14 cellular contexts compared by ENCODE assay signal in the genomic region with DNA sequence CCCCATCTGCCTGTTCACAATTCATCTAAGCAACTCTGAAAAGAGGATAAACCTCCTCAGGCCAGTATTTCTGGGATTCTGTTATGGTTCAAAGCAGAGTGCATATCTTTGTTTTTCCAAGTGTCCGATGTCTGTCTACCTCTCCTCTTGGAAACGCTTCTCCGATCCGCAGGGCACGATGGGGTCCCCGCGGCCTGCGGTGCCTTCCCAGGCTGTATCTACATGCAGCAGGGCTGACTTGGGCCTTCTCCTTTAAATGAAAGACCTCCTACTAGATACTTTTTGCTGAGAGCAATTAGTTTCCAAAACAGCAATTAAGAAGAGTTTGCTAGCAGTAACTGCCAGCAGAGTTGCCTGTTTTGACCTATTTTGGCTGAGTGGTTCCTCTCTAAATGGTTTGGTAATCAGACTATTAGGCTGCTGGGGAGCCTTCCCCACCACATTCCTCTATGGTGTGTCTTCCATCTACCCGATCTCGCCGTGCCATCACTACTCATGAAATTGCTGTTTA. TPM values are rescaled to one million over a fixed set of nuclear protein-coding genes. Genes with fewer than 3 reads are reported as not detected.
A peak's percentile ranks its signal among the peaks of the same experiment; 100 is the strongest.
DNase-seq lines count a peak whose midpoint lies in the region; ATAC-seq, FAIRE-seq and TF ChIP-seq lines count a peak whose summit lies in the region.
"Had no signal": no experiment of that assay in that cellular context is flagged by ENCODE, and none has a peak within 500 bp of the region (broad histone marks: within the 10 kb centered on the region; RNA-seq: fewer than 3 reads in every experiment).

No MANE protein-coding gene starts in this region.

- TF ChIP-seq POLR2A in suprapubic skin (IDR thresholded peaks at IDR 0.05), result no peak

- H3K9ac ChIP-seq in kidney (ENCODE audit: low read length in 2 of 2), result peak overlapping the region in 1 of 2 donors; percentile 57

- H3K27ac ChIP-seq in ascending aorta, result peak overlapping the region; percentile 95 to 96
- H3K27ac ChIP-seq in kidney (ENCODE audit: low read depth in 2 of 2, low read length in 2 of 2), result peak overlapping the region; percentile 58 to 64
- no peak overlapping the region for H3K27ac ChIP-seq in suprapubic skin

- H3K27me3 ChIP-seq in ascending aorta (no peaks in the 10 kb centered on the region), suprapubic skin (peaks cover 3% of the 10 kb centered on the region)

- TF ChIP-seq CTCF in ascending aorta (IDR thresholded peaks at IDR 0.05) (no peak), kidney (IDR thresholded peaks at IDR 0.05; ENCODE audit: borderline replicate concordance, extremely low read depth, insufficient read depth) (no peak), suprapubic skin (IDR thresholded peaks at IDR 0.05) (no peak)

- DNase-seq in EH (ENCODE audit: low read depth) (peak; percentile 96), ascending aorta (ENCODE audit: low spot score in 2 of 2) (peak in 1 of 2 donors; percentile 63), kidney (no peak), sciatic nerve (ENCODE audit: low spot score) (no peak), suprapubic skin (ENCODE audit: low spot score in 2 of 2) (no peak), UCSD-AML1 (lab: John Stamatoyannopoulos, UW; ENCODE audit: unreplicated experiment) (no peak), iPS-NIHi7 (ENCODE audit: extremely low spot score) (no peak)
- DNase-seq: activated CD4-positive, alpha-beta T cell treated with anti-CD3 and anti-CD28 coated beads for 1 hour; activated naive CD4-positive, alpha-beta T cell; CD4-positive, CD25-positive, alpha-beta regulatory T cell; effector memory CD8-positive, alpha-beta T cell had no signal

- H3K4me3 ChIP-seq in ascending aorta, result peak overlapping the region; percentile 34 to 55
- peak overlapping the region; percentile 30 to 48 for H3K4me3 ChIP-seq in kidney (ENCODE audit: low read length in 2 of 2)
- H3K4me3 ChIP-seq in suprapubic skin, result no peak overlapping the region
- H3K4me3 ChIP-seq: lung had no signal

- H3K36me3 ChIP-seq in ascending aorta (peaks cover 7 to 12% of the 10 kb centered on the region in 2 donors), kidney (ENCODE audit: control insufficient read depth in 1 of 2, insufficient read depth in 2 of 2, low read length in 2 of 2) (no peaks in the 10 kb centered on the region), suprapubic skin (no peaks in the 10 kb centered on the region)

- H3K9me3 ChIP-seq in ascending aorta (no peaks in the 10 kb centered on the region), kidney (ENCODE audit: control insufficient read depth in 1 of 2, low read length in 2 of 2) (no peaks in the 10 kb centered on the region), suprapubic skin (no peaks in the 10 kb centered on the region)

- H3K4me1 ChIP-seq in ascending aorta, result peaks cover 7 to 66% of the 10 kb centered on the region in 2 donors
- H3K4me1 ChIP-seq in kidney (ENCODE audit: control insufficient read depth in 1 of 2, insufficient read depth in 1 of 2, low read depth in 1 of 2, low read length in 2 of 2), result peaks cover 12 to 13% of the 10 kb centered on the region in 2 donors
- H3K4me1 ChIP-seq in suprapubic skin, result peaks cover 6% of the 10 kb centered on the region

- 79% methylated on average over 11 of the region's 11 CpGs for WGBS in suprapubic skin

- intact Hi-C loops in ascending aorta (cut with DNase I), result no loop called here
- intact Hi-C loops in kidney (cut with DNase I), result no loop called here
- intact Hi-C loops in sciatic nerve (cut with DNase I), result no loop called here

- no peak for FAIRE-seq in kidney (lab: Jason Lieb, UNC)

- TF ChIP-seq EP300 in suprapubic skin (IDR thresholded peaks at IDR 0.05), result no peak

- ATAC-seq in sciatic nerve (peak; percentile 40), GM18511 (IDR thresholded peaks at IDR 0.05; ENCODE audit: unreplicated experiment) (no peak)
- ATAC-seq: effector memory CD8-positive, alpha-beta T cell; stimulated activated effector memory CD8-positive, alpha-beta T cell treated with anti-CD3 and anti-CD28 coated beads, Interleukin-12 subunit alpha, Interleukin-12 subunit beta, amount 100 ng/mL, for 72 hours had no signal

RNA-seq across cellular contexts. Expression of gene COL4A2, which starts 23.5 kb away (rescaled TPM):
- 1,227 TPM for total RNA-seq in ascending aorta
- 265 TPM for total RNA-seq in kidney
- 126 TPM for polyA plus RNA-seq in kidney (ENCODE audit: insufficient read depth, low read depth, low replicate concordance)
- total RNA-seq in sciatic nerve, result 417 TPM
- total RNA-seq in suprapubic skin, result 10 to 100 TPM; 43.0 to 72.7 (median 53.5) TPM
- total RNA-seq: CD4-positive, CD25-positive, alpha-beta regulatory T cell had no signal
- polyA plus RNA-seq: CD4-positive, CD25-positive, alpha-beta regulatory T cell had no signal

RNA-seq across cellular contexts. Expression of gene COL4A1, which starts 23.6 kb away (rescaled TPM):
- total RNA-seq in ascending aorta (756 TPM), kidney (218 TPM), sciatic nerve (423 TPM), suprapubic skin (10 to 100 TPM; 36.7 to 60.8 (median 43.6) TPM)
- 53.0 TPM for polyA plus RNA-seq in kidney (ENCODE audit: insufficient read depth, low read depth, low replicate concordance)
- total RNA-seq: CD4-positive, CD25-positive, alpha-beta regulatory T cell had no signal
- polyA plus RNA-seq: CD4-positive, CD25-positive, alpha-beta regulatory T cell had no signal
